In genomic region chr12:15152864-15153263, GRCh38 we compare ENCODE assay signal across 11 cellular contexts.
DNase-seq lines count a peak whose midpoint lies in the region; ATAC-seq, FAIRE-seq and TF ChIP-seq lines count a peak whose summit lies in the region.
"Had no signal": no experiment of that assay in that cellular context is flagged by ENCODE, and none has a peak within 500 bp of the region (broad histone marks: within the 10 kb centered on the region; RNA-seq: fewer than 3 reads in every experiment).

No MANE protein-coding gene starts in this region.

- FAIRE-seq in islet of Langerhans (lab: Jason Lieb, UNC): peak; percentile 21

- H3K27me3 Mint-ChIP-seq in chondrocyte (ENCODE audit: low read depth): no peaks in the 10 kb centered on the region

- ATAC-seq in GM21723 (IDR thresholded peaks at IDR 0.05; ENCODE audit: unreplicated experiment): no peak
- no peak for ATAC-seq in GM18870 (IDR thresholded peaks at IDR 0.05; ENCODE audit: unreplicated experiment)

- peaks cover 60% of the 10 kb centered on the region for H3K4me1 Mint-ChIP-seq in chondrocyte (ENCODE audit: low read depth)

- H3K4me3 ChIP-seq in subcutaneous abdominal adipose tissue (ENCODE audit: low read depth in 1 of 5, low read length in 5 of 5): no peak overlapping the region

- peak overlapping the region; percentile 80 for H3K27ac Mint-ChIP-seq in chondrocyte (ENCODE audit: unreplicated experiment)

- H3K27ac ChIP-seq in subcutaneous abdominal adipose tissue (ENCODE audit: low read depth, low read length): peak overlapping the region; percentile 90

- DNase-seq in HS-27A (ENCODE audit: low read depth) (peak; percentile 60), chondrocyte (ENCODE audit: low spot score) (no peak), T-helper 2 cell (no peak)
- DNase-seq in stimulated activated CD4-positive, alpha-beta T cell treated with anti-CD3 and anti-CD28 coated beads, Interleukin-1b, Interleukin-23, amount 100 ng/mL, for 48 hours: no peak
- DNase-seq: NCI-H774, posterior cingulate gyrus, SW 1271 had no signal

- H3K36me3 ChIP-seq in subcutaneous abdominal adipose tissue (ENCODE audit: control insufficient read depth in 5 of 5, insufficient read depth in 5 of 5, low read length in 5 of 5): no peaks in the 10 kb centered on the region

- H3K9me3 Mint-ChIP-seq in chondrocyte (ENCODE audit: low read depth): no peaks in the 10 kb centered on the region

- H3K9ac ChIP-seq in subcutaneous abdominal adipose tissue (ENCODE audit: low read length in 5 of 5): peak overlapping the region in 1 of 5 donors; percentile 41

- H3K9me3 ChIP-seq in subcutaneous abdominal adipose tissue (ENCODE audit: control insufficient read depth in 5 of 5, low read length in 5 of 5): no peaks in the 10 kb centered on the region

- peak; percentile 35 for TF ChIP-seq CTCF in chondrocyte (IDR thresholded peaks at IDR 0.05)

- no peaks in the 10 kb centered on the region for H3K36me3 Mint-ChIP-seq in chondrocyte (ENCODE audit: low read depth)

- no peaks in the 10 kb centered on the region for H3K27me3 ChIP-seq in subcutaneous abdominal adipose tissue (ENCODE audit: control insufficient read depth in 5 of 5, insufficient read depth in 4 of 5, low read length in 5 of 5)

- H3K4me1 ChIP-seq in subcutaneous abdominal adipose tissue (ENCODE audit: control insufficient read depth in 5 of 5, insufficient read depth in 5 of 5, low read length in 5 of 5): peaks cover 5 to 79% (median 56%) of the 10 kb centered on the region in 5 donors

- no peak overlapping the region for H3K4me3 Mint-ChIP-seq in chondrocyte (ENCODE audit: unreplicated experiment)
